In the genomic region with DNA sequence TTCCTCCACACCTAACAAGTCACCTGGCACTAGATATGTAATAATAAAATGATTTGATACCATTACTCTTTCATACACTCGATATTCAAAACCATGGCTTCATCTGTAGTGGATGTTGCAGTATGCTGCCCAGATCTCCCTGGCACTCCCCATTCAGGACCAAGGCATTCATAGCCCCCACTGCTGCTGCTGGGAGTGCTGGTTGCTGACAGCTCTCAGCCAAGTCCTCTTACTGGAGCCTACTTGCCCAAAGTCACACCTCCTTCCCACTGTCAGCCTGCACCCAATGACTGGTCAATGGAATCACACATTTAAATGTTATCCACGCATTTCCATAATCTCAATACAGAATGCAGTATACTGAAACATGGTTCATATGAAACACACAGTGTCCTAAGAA, we compare ENCODE assay signal across 19 cellular contexts. TPM values are rescaled to one million over a fixed set of nuclear protein-coding genes. Genes with fewer than 3 reads are reported as not detected.
DNase-seq lines count a peak whose midpoint lies in the region; ATAC-seq and TF ChIP-seq lines count a peak whose summit lies in the region.
"Had no signal": no experiment of that assay in that cellular context is flagged by ENCODE, and none has a peak within 500 bp of the region (broad histone marks: within the 10 kb centered on the region; RNA-seq: fewer than 3 reads in every experiment).

No MANE protein-coding gene starts in this region.

- H3K36me3 Mint-ChIP-seq in activated naive CD4-positive, alpha-beta T cell treated with anti-CD3 and anti-CD28 coated beads, Interleukin-2, amount 50 U/mL, for 24 hours, result peaks cover 11% of the 10 kb centered on the region
- H3K36me3 Mint-ChIP-seq in H9 (ENCODE audit: insufficient read depth in 1 of 3, low read depth in 3 of 3), result peaks cover 23 to 34% (median 27%) of the 10 kb centered on the region in 3 experiments; a peak in 6 of 7 replicates
- peaks cover 64% of the 10 kb centered on the region for H3K36me3 Mint-ChIP-seq in stimulated activated effector memory CD8-positive, alpha-beta T cell treated with anti-CD3 and anti-CD28 coated beads, Interleukin-12 subunit alpha, Interleukin-12 subunit beta, amount 100 ng/mL, for 72 hours

- H3K4ac ChIP-seq in H9 (ENCODE audit: low read depth, low read length), result no peak overlapping the region

- H3K79me2 ChIP-seq in H9 (ENCODE audit: insufficient read depth, low read length), result peaks cover 25% of the 10 kb centered on the region; the same call in 1 of the 2 replicates

- H3K4me2 ChIP-seq in H9 (ENCODE audit: insufficient read depth, insufficient read length, low read length), result no peak overlapping the region
- H3K4me2 ChIP-seq: BLaER1 treated with 17β-estradiol and CSF1 and Interleukin-3, amounts not matched to agents 10 nM and 100 nM had no signal

- no peak overlapping the region for H3K9ac ChIP-seq in H9 (ENCODE audit: extremely low read depth, insufficient read length, low read length)
- H3K9ac ChIP-seq: BLaER1 treated with 17β-estradiol and CSF1 and Interleukin-3, amounts not matched to agents 10 nM and 100 nM had no signal

- peak overlapping the region; percentile 68 for H3K27ac Mint-ChIP-seq in activated naive CD4-positive, alpha-beta T cell treated with anti-CD3 and anti-CD28 coated beads, Interleukin-2, amount 50 U/mL, for 24 hours
- peak overlapping the region in 1 of 3 experiments; percentile 21; a peak in 1 of 7 replicates for H3K27ac Mint-ChIP-seq in H9
- H3K27ac Mint-ChIP-seq in stimulated activated effector memory CD8-positive, alpha-beta T cell treated with anti-CD3 and anti-CD28 coated beads, Interleukin-12 subunit alpha, Interleukin-12 subunit beta, amount 100 ng/mL, for 72 hours, result peak overlapping the region; percentile 11

- no peak overlapping the region for H2BK12ac ChIP-seq in H9 (ENCODE audit: insufficient read length, low read depth, low read length)

- peaks cover 4% of the 10 kb centered on the region for H3K23me2 ChIP-seq in H9 (ENCODE audit: insufficient read length, low read depth, low read length, poor library complexity, severe bottlenecking)

- no peak overlapping the region for H2AK5ac ChIP-seq in H9 (ENCODE audit: insufficient read length, low read length)

- no peak overlapping the region for H2BK20ac ChIP-seq in H9 (ENCODE audit: low read depth, low read length, poor library complexity, severe bottlenecking)

- H2BK15ac ChIP-seq in H9 (ENCODE audit: low read depth, low read length), result no peak overlapping the region

- TF ChIP-seq CTCF in H9 (conservative IDR thresholded peaks at IDR 0.05), result no peak
- no peak for TF ChIP-seq CTCF in BE2C (IDR thresholded peaks at IDR 0.05; ENCODE audit: low read depth, low read length)

- intact Hi-C loops in left ventricle myocardium superior (cut with micrococcal nuclease), result no loop called here

- DNase-seq in activated naive CD4-positive, alpha-beta T cell treated with anti-CD3 and anti-CD28 coated beads, Interleukin-2, amount 50 U/mL, for 16 hours, result no peak
- no peak for DNase-seq in H9
- peak; percentile 47 for DNase-seq in left ventricle myocardium superior
- DNase-seq in stimulated activated effector memory CD8-positive, alpha-beta T cell treated with anti-CD3 and anti-CD28 coated beads, Interleukin-12 subunit alpha, Interleukin-12 subunit beta, amount 100 ng/mL, for 72 hours (ENCODE audit: low spot score in 2 of 2), result no peak
- DNase-seq in AG08395 (ENCODE audit: low spot score), result no peak
- no peak for DNase-seq in CD1c-positive myeloid dendritic cell (ENCODE audit: extremely low spot score)
- DNase-seq in BE2C, result no peak
- DNase-seq: DMS79 treated with DMSO at 0.1 percent for 48 hours, Kasumi-1, MM.1S, NCI-H1092, NCI-H1436 treated with DMSO at 0.1 percent for 48 hours, NCI-H2029, NCI-H345, NCI-H524 treated with DMSO at 0.1 percent for 48 hours had no signal

- H3K4me1 ChIP-seq in H9 (ENCODE audit: insufficient read depth, low read length), result no peaks in the 10 kb centered on the region; the same call in 1 of the 2 replicates
- H3K4me1 ChIP-seq in BE2C, result peaks cover 3% of the 10 kb centered on the region

- H3T11ph ChIP-seq in H9 (ENCODE audit: low read length), result no peak overlapping the region

- H3K4me3 Mint-ChIP-seq in activated naive CD4-positive, alpha-beta T cell treated with anti-CD3 and anti-CD28 coated beads, Interleukin-2, amount 50 U/mL, for 24 hours, result no peak overlapping the region
- no peak overlapping the region for H3K4me3 Mint-ChIP-seq in H9
- no peak overlapping the region for H3K4me3 Mint-ChIP-seq in stimulated activated effector memory CD8-positive, alpha-beta T cell treated with anti-CD3 and anti-CD28 coated beads, Interleukin-12 subunit alpha, Interleukin-12 subunit beta, amount 100 ng/mL, for 72 hours

- peak overlapping the region; percentile 16 for H2BK5ac ChIP-seq in H9 (ENCODE audit: insufficient read length, low read length)

- H3K27me3 Mint-ChIP-seq in activated naive CD4-positive, alpha-beta T cell treated with anti-CD3 and anti-CD28 coated beads, Interleukin-2, amount 50 U/mL, for 24 hours, result no peaks in the 10 kb centered on the region
- H3K27me3 Mint-ChIP-seq in H9 (ENCODE audit: low read depth), result no peaks in the 10 kb centered on the region

- no peak overlapping the region for H3K27ac ChIP-seq in H9 (ENCODE audit: insufficient read length, low read depth, low read length)
- H3K27ac ChIP-seq: BLaER1 treated with 17β-estradiol and CSF1 and Interleukin-3, amounts not matched to agents 10 nM and 100 nM; SJSA1 had no signal

- peaks cover 35% of the 10 kb centered on the region for H3K36me3 ChIP-seq in BE2C

- H2AFZ ChIP-seq in H9 (ENCODE audit: low read length), result no peak overlapping the region

- no peak overlapping the region for H2BK120ac ChIP-seq in H9 (ENCODE audit: low read depth, low read length, poor library complexity, severe bottlenecking)

- no peak overlapping the region for H3K56ac ChIP-seq in H9 (ENCODE audit: insufficient read length, low read depth, low read length)

- no peaks in the 10 kb centered on the region for H3K27me3 ChIP-seq in H9 (ENCODE audit: insufficient read depth, low read length)
- H3K27me3 ChIP-seq in BE2C, result no peaks in the 10 kb centered on the region
- H3K27me3 ChIP-seq: BLaER1 treated with 17β-estradiol and CSF1 and Interleukin-3, amounts not matched to agents 10 nM and 100 nM; SJSA1 had no signal

- H4K8ac ChIP-seq in H9 (replicated peaks; ENCODE audit: insufficient read length, low read depth, low read length), result no peak overlapping the region

- no peak overlapping the region for H3K4me3 ChIP-seq in BE2C (ENCODE audit: low read depth, low read length)
- H3K4me3 ChIP-seq: BLaER1 treated with 17β-estradiol and CSF1 and Interleukin-3, amounts not matched to agents 10 nM and 100 nM; HAP-1; SJSA1 had no signal

- WGBS in H9 (ENCODE audit: extremely low coverage, insufficient read length, low lambda C conversion rate), result no CpG with 5 or more reads among the region's 2 CpGs

- no peak overlapping the region for H4K91ac ChIP-seq in H9 (ENCODE audit: insufficient read length, low read depth, low read length)

- no peak overlapping the region for H3K14ac ChIP-seq in H9 (ENCODE audit: insufficient read depth, low read length)

- no peaks in the 10 kb centered on the region for H3K9me3 ChIP-seq in H9 (ENCODE audit: control insufficient read depth, low read depth, low read length)
- H3K9me3 ChIP-seq in BE2C, result no peaks in the 10 kb centered on the region
- H3K9me3 ChIP-seq: BLaER1 treated with 17β-estradiol and CSF1 and Interleukin-3, amounts not matched to agents 10 nM and 100 nM; HAP-1; SJSA1 had no signal

- peaks cover 47% of the 10 kb centered on the region for H3K4me1 Mint-ChIP-seq in activated naive CD4-positive, alpha-beta T cell treated with anti-CD3 and anti-CD28 coated beads, Interleukin-2, amount 50 U/mL, for 24 hours
- H3K4me1 Mint-ChIP-seq in H9, result peaks cover 16 to 22% of the 10 kb centered on the region in 2 experiments
- peaks cover 27% of the 10 kb centered on the region for H3K4me1 Mint-ChIP-seq in stimulated activated effector memory CD8-positive, alpha-beta T cell treated with anti-CD3 and anti-CD28 coated beads, Interleukin-12 subunit alpha, Interleukin-12 subunit beta, amount 100 ng/mL, for 72 hours

- H3K79me1 ChIP-seq in H9 (ENCODE audit: insufficient read depth, low read depth, low read length, poor library complexity, severe bottlenecking), result peaks cover 8% of the 10 kb centered on the region

- no peak overlapping the region for H4K5ac ChIP-seq in H9 (ENCODE audit: insufficient read length, low read depth, low read length)

- H3K9me3 Mint-ChIP-seq in activated naive CD4-positive, alpha-beta T cell treated with anti-CD3 and anti-CD28 coated beads, Interleukin-2, amount 50 U/mL, for 24 hours, result no peaks in the 10 kb centered on the region
- H3K9me3 Mint-ChIP-seq in H9, result no peaks in the 10 kb centered on the region
- H3K9me3 Mint-ChIP-seq in stimulated activated effector memory CD8-positive, alpha-beta T cell treated with anti-CD3 and anti-CD28 coated beads, Interleukin-12 subunit alpha, Interleukin-12 subunit beta, amount 100 ng/mL, for 72 hours, result no peaks in the 10 kb centered on the region

- peak; percentile 57 for ATAC-seq in left ventricle myocardium superior
- no peak for ATAC-seq in stimulated activated effector memory CD8-positive, alpha-beta T cell treated with anti-CD3 and anti-CD28 coated beads, Interleukin-12 subunit alpha, Interleukin-12 subunit beta, amount 100 ng/mL, for 72 hours

- H4K20me1 ChIP-seq in H9 (ENCODE audit: control insufficient read depth, insufficient read depth, insufficient read length), result no peaks in the 10 kb centered on the region

- H3K23ac ChIP-seq in H9 (ENCODE audit: insufficient read length, low read depth, low read length), result no peak overlapping the region

- no peak overlapping the region for H3K18ac ChIP-seq in H9 (ENCODE audit: insufficient read length, low read depth, low read length)

RNA-seq across cellular contexts. Expression of gene SUCLA2, which starts 3.7 kb away (rescaled TPM):
- total RNA-seq in H9 (2021) (48.2 and 53.9 TPM in 2 replicates), left ventricle myocardium superior (167 TPM)
- polyA plus RNA-seq in BE2C (2012; ENCODE audit: insufficient read depth, insufficient read length, low read depth), result 61.4 TPM

RNA-seq across cellular contexts. Expression of gene NUDT15, which starts 40.1 kb away (rescaled TPM):
- total RNA-seq in H9 (2021) (50.5 and 53.5 TPM in 2 replicates), left ventricle myocardium superior (11.7 TPM)
- polyA plus RNA-seq in BE2C (2012; ENCODE audit: insufficient read depth, insufficient read length, low read depth), result 12.8 TPM
